ENCODE assay signal across 8 cellular contexts in genomic region chr20:50916257-50916656, GRCh38. TPM values are rescaled to one million over a fixed set of nuclear protein-coding genes. Genes with fewer than 3 reads are reported as not detected.
DNase-seq lines count a peak whose midpoint lies in the region; ATAC-seq and TF ChIP-seq lines count a peak whose summit lies in the region.

No MANE protein-coding gene starts in this region.

- H3K27me3 Mint-ChIP-seq in stimulated activated memory B cell treated with anti-CD40 and anti-IgM and Interleukin-4, amounts not matched to agents 10 μg/mL and 1 μg/mL and 100 μg/mL, for 72 hours, result no peaks in the 10 kb centered on the region

- ATAC-seq in heart left ventricle (peak; percentile 52 to 79 (median 72)), GM21360 (IDR thresholded peaks at IDR 0.05; ENCODE audit: unreplicated experiment) (no peak), HG03439 (IDR thresholded peaks at IDR 0.05; ENCODE audit: unreplicated experiment) (no peak)
- ATAC-seq in stimulated activated memory B cell treated with anti-CD40 and anti-IgM and Interleukin-4, amounts not matched to agents 10 μg/mL and 1 μg/mL and 100 μg/mL, for 72 hours, result no peak

- H3K36me3 Mint-ChIP-seq in stimulated activated memory B cell treated with anti-CD40 and anti-IgM and Interleukin-4, amounts not matched to agents 10 μg/mL and 1 μg/mL and 100 μg/mL, for 72 hours, result peaks cover 19% of the 10 kb centered on the region

- peak overlapping the region; percentile 2; the same call in 1 of the 2 replicates for H3K27ac ChIP-seq in VCaP
- peak overlapping the region in 4 of 12 donors; percentile 7 to 44 (median 17) for H3K27ac ChIP-seq in heart left ventricle

- DNase-seq in NCI-H510A treated with DMSO at 0.1 percent for 48 hours (lab: John Stamatoyannopoulos, UW), result peak; percentile 7
- DNase-seq in NCI-H510A (lab: John Stamatoyannopoulos, UW), result no peak
- no peak for DNase-seq in heart left ventricle
- DNase-seq in Kasumi-1 (lab: John Stamatoyannopoulos, UW), result no peak

- no peaks in the 10 kb centered on the region for H3K27me3 ChIP-seq in heart left ventricle

- TF ChIP-seq CTCF in VCaP (conservative IDR thresholded peaks at IDR 0.05) (no peak), heart left ventricle (IDR thresholded peaks at IDR 0.05) (no peak)

- peaks cover 95% of the 10 kb centered on the region for H3K4me1 Mint-ChIP-seq in stimulated activated memory B cell treated with anti-CD40 and anti-IgM and Interleukin-4, amounts not matched to agents 10 μg/mL and 1 μg/mL and 100 μg/mL, for 72 hours

- no peak for TF ChIP-seq POLR2A in heart left ventricle (IDR thresholded peaks at IDR 0.05)

- 32 to 42% (median 41%) methylated on average over 5 of the region's 5 CpGs for WGBS in heart left ventricle, 4 donors

- H3K36me3 ChIP-seq in heart left ventricle, result peaks cover 0 to 9% (median 0%) of the 10 kb centered on the region in 9 donors

- H3K9me3 Mint-ChIP-seq in stimulated activated memory B cell treated with anti-CD40 and anti-IgM and Interleukin-4, amounts not matched to agents 10 μg/mL and 1 μg/mL and 100 μg/mL, for 72 hours, result no peaks in the 10 kb centered on the region

- intact Hi-C loops in heart left ventricle (cut with DNase I), result no loop called here

- peak overlapping the region; percentile 53 for H3K27ac Mint-ChIP-seq in stimulated activated memory B cell treated with anti-CD40 and anti-IgM and Interleukin-4, amounts not matched to agents 10 μg/mL and 1 μg/mL and 100 μg/mL, for 72 hours

- H3K9me3 ChIP-seq in heart left ventricle, result no peaks in the 10 kb centered on the region

- H3K4me3 ChIP-seq in heart left ventricle, result no peak overlapping the region

- peaks cover 13 to 90% (median 65%) of the 10 kb centered on the region in 12 donors for H3K4me1 ChIP-seq in heart left ventricle

- H3K4me3 Mint-ChIP-seq in stimulated activated memory B cell treated with anti-CD40 and anti-IgM and Interleukin-4, amounts not matched to agents 10 μg/mL and 1 μg/mL and 100 μg/mL, for 72 hours, result no peak overlapping the region

RNA-seq across cellular contexts. Expression of gene ADNP, which starts 15.0 kb away (rescaled TPM):
- total RNA-seq in heart left ventricle, result 10 to 100 TPM; 27.5 to 50.6 (median 33.3) TPM
- 10 to 100 TPM; 18.1 to 21.4 TPM for polyA plus RNA-seq in heart left ventricle

RNA-seq across cellular contexts. Expression of gene DPM1, which starts 42.1 kb away (rescaled TPM):
- 10 to 100 TPM; 32.5 to 53.1 (median 49.5) TPM for total RNA-seq in heart left ventricle
- 10 to 100 TPM; 32.5 to 58.2 TPM for polyA plus RNA-seq in heart left ventricle

RNA-seq across cellular contexts. Expression of gene MOCS3, which starts 42.4 kb away (rescaled TPM):
- 1 to 10 TPM; 2.6 to 3.9 (median 2.8) TPM for total RNA-seq in heart left ventricle
- polyA plus RNA-seq in heart left ventricle, result 1 to 10 TPM; 1.2 to 2.7 TPM

Comparison
In these comparisons a context has a peak if more than half of its experiments do, and no peak if none do; other contexts are left out.
1. ATAC-seq: peak in heart left ventricle (4 of 4); none in stimulated activated memory B cell treated with anti-CD40 and anti-IgM and Interleukin-4, amounts not matched to agents 10 μg/mL and 1 μg/mL and 100 μg/mL, for 72 hours (single experiment), GM21360 (single experiment) and HG03439 (single experiment).